8 cellular contexts compared by ENCODE assay signal in the genomic region with DNA sequence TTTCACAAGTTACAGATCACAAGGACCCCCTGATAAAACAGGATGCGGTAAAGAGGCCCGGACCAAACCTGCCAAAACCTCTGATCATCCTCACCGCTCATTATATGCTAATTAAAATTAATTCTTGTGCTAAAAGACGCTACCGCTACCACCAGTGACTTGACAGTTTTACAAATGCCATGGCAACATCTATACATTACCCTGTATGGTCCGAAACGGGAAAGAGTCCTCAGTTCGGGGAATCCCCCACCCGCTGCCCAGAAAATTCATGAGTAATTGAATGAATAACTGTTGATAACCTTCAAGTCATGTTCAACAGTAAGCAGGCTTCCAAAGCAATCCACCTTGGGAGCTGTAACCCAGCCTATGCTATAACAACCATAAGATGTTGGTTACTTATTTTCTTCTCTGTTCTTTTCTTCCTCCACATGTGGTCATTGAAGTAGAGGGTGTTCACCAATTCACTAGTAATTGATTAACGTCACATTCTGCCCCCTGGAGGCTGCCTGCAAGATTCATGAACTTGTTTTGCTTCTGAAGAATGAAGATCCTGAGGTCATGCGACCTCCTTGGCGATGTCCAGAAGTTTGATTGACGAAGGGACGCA. TPM values are rescaled to one million over a fixed set of nuclear protein-coding genes. Genes with fewer than 3 reads are reported as not detected.
DNase-seq lines count a peak whose midpoint lies in the region; ATAC-seq, FAIRE-seq and TF ChIP-seq lines count a peak whose summit lies in the region.

No MANE protein-coding gene starts in this region.

- peaks cover 2% of the 10 kb centered on the region; the same call in 1 of the 3 replicates for H3K4me1 ChIP-seq in A549

- peaks cover 3% of the 10 kb centered on the region for H3K27me3 ChIP-seq in MG63

- TF ChIP-seq RAD21 in A549 (conservative IDR thresholded peaks at IDR 0.05 in 1 of 2, IDR thresholded peaks at IDR 0.05 in 1 of 2) = peak; percentile 22 to 29; a peak in 2 of 5 replicates

- H3K27me3 Mint-ChIP-seq in naive B cell = no peaks in the 10 kb centered on the region

- no peaks in the 10 kb centered on the region for H3K9me3 Mint-ChIP-seq in naive B cell

- peak overlapping the region in 6 of 8 donors; percentile 22 to 77 (median 43) for H3K4me3 Mint-ChIP-seq in naive B cell

- peak in 1 of 2 experiments; percentile 61; a peak in 3 of 6 replicates for ATAC-seq in A549
- peak; percentile 60 to 64 for ATAC-seq in naive B cell (ENCODE audit: low read depth in 2 of 2)
- ATAC-seq in HG03469 (IDR thresholded peaks at IDR 0.05; ENCODE audit: unreplicated experiment) = no peak

- H3K27ac ChIP-seq in A549 = no peak overlapping the region

- 66% methylated on average over 14 of the region's 14 CpGs for WGBS in A549 (ENCODE audit: missing lambda C conversion rate)

- DNase-seq in A549 (ENCODE audit: low read depth in 1 of 2, low spot score in 1 of 2) = peak; percentile 36 to 55
- DNase-seq in GM13976 (ENCODE audit: low spot score) = peak; percentile 73
- peak; percentile 29 for DNase-seq in MG63
- DNase-seq in activated CD4-positive, CD25-positive, alpha-beta regulatory T cell treated with anti-CD3 and anti-CD28 coated beads, Interleukin-2, amount 50 U/mL, for 72 hours = peak; percentile 67
- peak; percentile 51 for DNase-seq in cerebellar cortex (ENCODE audit: low spot score)
- DNase-seq in naive B cell = peak; percentile 62
- DNase-seq in stromal cell of bone marrow (ENCODE audit: low read depth) = peak; percentile 19

- peaks cover 33 to 60% (median 36%) of the 10 kb centered on the region in 3 donors for H3K4me1 Mint-ChIP-seq in naive B cell

- H3K4me3 ChIP-seq in A549 = no peak overlapping the region
- H3K4me3 ChIP-seq in MG63 = no peak overlapping the region

- no peaks in the 10 kb centered on the region for H3K9me3 ChIP-seq in A549
- H3K9me3 ChIP-seq in MG63 = no peaks in the 10 kb centered on the region

- FAIRE-seq in A549 (lab: Jason Lieb, UNC) = no peak

- in situ Hi-C loops in GM13976 (cut with MboI; ENCODE audit: low sequenced_read_pairs, unreplicated experiment) = loop anchor here (5.0 kb wide), 1 partner anchor 105 kb away; a partner anchor contains a TSS

- no peaks in the 10 kb centered on the region for H3K36me3 ChIP-seq in MG63

- H3K36me3 Mint-ChIP-seq in naive B cell = no peaks in the 10 kb centered on the region

- no peak for TF ChIP-seq POLR2A in A549 (IDR thresholded peaks at IDR 0.05; ENCODE audit: low read length)

- peak overlapping the region in 5 of 6 donors; percentile 55 to 95 (median 86) for H3K27ac Mint-ChIP-seq in naive B cell

- H3K4me2 ChIP-seq in A549 = no peak overlapping the region

- TF ChIP-seq CTCF in A549 (IDR thresholded peaks at IDR 0.05) (peak; percentile 36), GM13976 (IDR thresholded peaks at IDR 0.05; ENCODE audit: borderline replicate concordance, control extremely low read depth, extremely low read depth, insufficient read depth, missing control alignments) (peak; percentile 42)

- CTCF ChIA-PET in A549 (lab: Yijun Ruan, JAX) = interaction anchor here (0.6 to 1.7 kb wide), 3 partner anchors 14 to 248 kb away, joined by 3 read pairs; no protein-coding TSS in a partner anchor

- POLR2A ChIA-PET in A549 (lab: Yijun Ruan, JAX) = interaction anchor here (0.7 kb wide), 1 partner anchor 348 kb away, joined by 3 read pairs; no protein-coding TSS in a partner anchor

- TF ChIP-seq EP300 in A549 (IDR thresholded peaks at IDR 0.05) = no peak

TF ChIP-seq in A549, 52 proteins besides CTCF, POLR2A, EP300 and RAD21:
- TF ChIP-seq SMC3 (IDR thresholded peaks at IDR 0.05) = peak; percentile 32; the same call in 1 of the 3 replicates
- TF ChIP-seq, protein P1, sequence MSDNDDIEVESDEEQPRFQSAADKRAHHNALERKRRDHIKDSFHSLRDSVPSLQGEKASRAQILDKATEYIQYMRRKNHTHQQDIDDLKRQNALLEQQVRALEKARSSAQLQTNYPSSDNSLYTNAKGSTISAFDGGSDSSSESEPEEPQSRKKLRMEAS (IDR thresholded peaks at IDR 0.05) = no peak

RNA-seq across cellular contexts. Expression of a gene that starts 20.6 kb away (rescaled TPM):
- polyA plus RNA-seq in A549 (2011; rRNA removed) (0.43 and 0.48 TPM in 2 replicates), A549 (2017; fragmentation: RNase III; extraction: RNeasy Plus Mini Kit Qiagen cat#74134 plus additional on column Dnase treatment) (0.39 to 0.45 TPM in 2 of 3 replicates, not detected in the other), naive B cell (ENCODE audit: low read depth in 6 of 6) (1 to 10 TPM in 1 of 6 donors, under 1 TPM in 1, not detected in 4; 0.77 to 1.2 TPM)
- 0.09 and 0.14 TPM in 2 replicates for polyA plus RNA-seq in A549 (2012; cell fraction: cytosol; rRNA removed)
- polyA plus RNA-seq in A549 (2012; cell fraction: nucleus; rRNA removed) = 0.32 and 0.43 TPM in 2 replicates
- not detected in 2 replicates for polyA minus RNA-seq in A549 (2011; rRNA and poly(A)+ RNA removed)
- not detected in 2 replicates for total RNA-seq in MG63 (2014; rRNA removed; shearing (Covaris generic); ENCODE audit: low replicate concordance)

RNA-seq across cellular contexts. Expression of a gene that starts 34.8 kb away (rescaled TPM):
- 0.79 and 1.3 TPM in 2 replicates for polyA plus RNA-seq in A549 (2011; rRNA removed)
- polyA plus RNA-seq in A549 (2012; cell fraction: cytosol; rRNA removed) = 1.2 and 1.8 TPM in 2 replicates
- 5.3 and 5.5 TPM in 2 replicates for polyA plus RNA-seq in A549 (2012; cell fraction: nucleus; rRNA removed)
- polyA plus RNA-seq in A549 (2017; fragmentation: RNase III; extraction: RNeasy Plus Mini Kit Qiagen cat#74134 plus additional on column Dnase treatment) = 2.0 to 2.5 TPM (median 2.3 TPM) in 3 replicates
- 1.5 and 1.7 TPM in 2 replicates for polyA minus RNA-seq in A549 (2011; rRNA and poly(A)+ RNA removed)
- 7.9 and 13.6 TPM in 2 replicates for total RNA-seq in MG63 (2014; rRNA removed; shearing (Covaris generic); ENCODE audit: low replicate concordance)
- 10 to 100 TPM in 5 of 6 donors, 1 to 10 TPM in 1; 9.9 to 38.5 (median 21.7) TPM for polyA plus RNA-seq in naive B cell (ENCODE audit: low read depth in 6 of 6)

RNA-seq across cellular contexts. Expression of a gene that starts 40.6 kb away (rescaled TPM):
- polyA plus RNA-seq in A549 (2011; rRNA removed) = not detected in 2 replicates
- polyA plus RNA-seq in A549 (2012; cell fraction: cytosol; rRNA removed) = 0.04 TPM in 1 of 2 replicates, not detected in the other
- polyA plus RNA-seq in A549 (2012; cell fraction: nucleus; rRNA removed) = not detected in 2 replicates
- polyA plus RNA-seq in A549 (2017; fragmentation: RNase III; extraction: RNeasy Plus Mini Kit Qiagen cat#74134 plus additional on column Dnase treatment) = 0.16 TPM in 1 of 3 replicates, not detected in the others
- not detected in 2 replicates for polyA minus RNA-seq in A549 (2011; rRNA and poly(A)+ RNA removed)
- 0.76 TPM in 1 of 2 replicates, not detected in the other for total RNA-seq in MG63 (2014; rRNA removed; shearing (Covaris generic); ENCODE audit: low replicate concordance)
- polyA plus RNA-seq in naive B cell (ENCODE audit: low read depth in 6 of 6) = 100 to 1,000 TPM in 4 of 6 donors, 10 to 100 TPM in 2; 87.2 to 136 (median 120) TPM

Comparison
In these comparisons a context has a peak if more than half of its experiments do, and no peak if none do; other contexts are left out.
1. DNase-seq: peak in every context shown above with its lines; median percentile 73 in GM13976; 67 in activated CD4-positive, CD25-positive, alpha-beta regulatory T cell treated with anti-CD3 and anti-CD28 coated beads, Interleukin-2, amount 50 U/mL, for 72 hours; 62 in naive B cell; 51 in cerebellar cortex; 46 in A549; 29 in MG63; 19 in stromal cell of bone marrow.
2. RNA of a gene that starts 40.6 kb away (polyA plus RNA-seq): 87.2 to 136 TPM in naive B cell; 0.04 to 0.16 TPM in A549; every median in the first group is over 10 times any median in the second.